In the genomic region with DNA sequence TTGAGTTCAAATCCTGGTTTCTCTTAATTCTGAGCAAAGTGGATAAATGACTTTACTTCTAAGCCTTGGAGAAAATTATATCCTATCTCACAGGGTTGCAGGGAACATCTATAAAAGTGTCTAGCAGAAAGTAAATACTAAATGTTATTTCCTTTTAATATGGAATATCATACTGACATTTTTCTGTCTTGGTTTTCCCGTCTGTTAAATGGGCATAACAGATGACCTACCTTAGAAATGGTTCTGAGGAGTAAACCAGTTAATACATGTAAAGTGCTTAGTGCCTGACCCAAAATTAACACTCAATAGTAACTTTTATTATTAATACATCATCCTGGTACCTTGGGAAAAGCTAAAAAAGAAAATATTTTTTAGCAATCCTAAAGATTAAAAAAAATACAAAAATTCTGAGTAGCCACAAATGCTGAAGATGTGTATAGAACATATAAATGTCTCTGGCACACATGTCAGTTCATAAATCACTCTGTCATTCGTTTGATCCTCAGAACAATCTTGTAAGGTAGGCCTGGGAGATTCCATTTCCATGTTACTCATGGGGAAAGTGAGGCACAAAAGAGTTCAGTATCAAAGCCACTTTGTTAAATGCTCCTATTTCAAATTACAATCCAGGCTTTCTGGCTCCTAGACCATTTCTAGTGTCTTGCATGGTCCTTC, we compare ENCODE assay signal across 11 cellular contexts. TPM values are rescaled to one million over a fixed set of nuclear protein-coding genes. Genes with fewer than 3 reads are reported as not detected.
A peak's percentile ranks its signal among the peaks of the same experiment; 100 is the strongest.
DNase-seq lines count a peak whose midpoint lies in the region; ATAC-seq, FAIRE-seq and TF ChIP-seq lines count a peak whose summit lies in the region.
"Had no signal": no experiment of that assay in that cellular context is flagged by ENCODE, and none has a peak within 500 bp of the region (broad histone marks: within the 10 kb centered on the region; RNA-seq: fewer than 3 reads in every experiment).

No MANE protein-coding gene starts in this region.

- peak overlapping the region; percentile 93 for H3K4me2 ChIP-seq in neural cell (ENCODE audit: low read length)

- H3K4me1 ChIP-seq in Caco-2, result 0 out of 2 replicates have a peak, but pooled peaks cover 3% of the 10 kb centered on the region
- H3K4me1 ChIP-seq in esophagus squamous epithelium, result peaks cover 0 to 38% (median 19%) of the 10 kb centered on the region in 3 donors
- H3K4me1 ChIP-seq in small intestine (ENCODE audit: control insufficient read depth in 2 of 2, insufficient read depth in 1 of 2, low read depth in 1 of 2, low read length in 1 of 2), result peaks cover 0 to 3% of the 10 kb centered on the region in 2 donors

- peak overlapping the region; percentile 98 for H3K4me3 Mint-ChIP-seq in Caco-2 (ENCODE audit: unreplicated experiment)

- H3K27ac ChIP-seq in dorsolateral prefrontal cortex (no peak overlapping the region), neural cell (ENCODE audit: low read length) (no peak overlapping the region), esophagus squamous epithelium (no peak overlapping the region), small intestine (ENCODE audit: low read depth in 1 of 2, low read length in 1 of 2) (no peak overlapping the region)

- no peaks in the 10 kb centered on the region for H3K9me2 ChIP-seq in neural cell (ENCODE audit: insufficient read depth, low read length)

- H3F3A ChIP-seq in neural cell (ENCODE audit: insufficient read depth, low read length, poor library complexity, severe bottlenecking), result no peaks in the 10 kb centered on the region

- no peak for TF ChIP-seq EP300 in neural cell (conservative IDR thresholded peaks at IDR 0.05; ENCODE audit: poor library complexity, severe bottlenecking)

- DNase-seq in Caco-2 (no peak), MG63 (no peak), dorsolateral prefrontal cortex (no peak), esophagus squamous epithelium (lab: John Stamatoyannopoulos, UW) (no peak), small intestine (no peak), H7 (no peak)
- DNase-seq: brain microvascular endothelial cell, NCI-H1092 had no signal

- no peak for TF ChIP-seq RAD21 in neural cell (conservative IDR thresholded peaks at IDR 0.05)

- H2AFZ ChIP-seq in neural cell (ENCODE audit: low read depth, low read length), result no peak overlapping the region

- FAIRE-seq in small intestine (lab: Jason Lieb, UNC), result no peak

- H3K9me3 Mint-ChIP-seq in Caco-2 (ENCODE audit: unreplicated experiment), result no peaks in the 10 kb centered on the region

- no peaks in the 10 kb centered on the region for H3K27me3 Mint-ChIP-seq in Caco-2 (ENCODE audit: insufficient read depth, unreplicated experiment)

- no peak for ATAC-seq in GM19397 (IDR thresholded peaks at IDR 0.05; ENCODE audit: unreplicated experiment)

- TF ChIP-seq POLR2A in esophagus squamous epithelium (IDR thresholded peaks at IDR 0.05), result no peak

- CTCF ChIA-PET in Caco-2 (lab: Charles Lee), result no interaction called here

- intact Hi-C loops in Caco-2 (cut with micrococcal nuclease; ENCODE audit: unreplicated experiment) (loop anchor here (2.0 to 5.0 kb wide), 3 partner anchors 79 to 161 kb away; partner anchors contain the start of genes GSTZ1, POMT2, SAMD15 and SPTLC2), dorsolateral prefrontal cortex (cut with DNase I) (loop anchor here (2.0 to 10.0 kb wide), 7 partner anchors 79 to 304 kb away; partner anchors contain the start of genes ALKBH1 (in 2 of the 2), SLIRP (in 2 of the 2), GSTZ1 (in 1 of the 2) and POMT2 (in 1 of the 2)), esophagus squamous epithelium (cut with DNase I) (no loop called here)

- peaks cover 40% of the 10 kb centered on the region for H3K79me2 ChIP-seq in neural cell (replicated peaks; ENCODE audit: insufficient read depth, low read length)

- TF ChIP-seq CTCF in Caco-2 (IDR thresholded peaks at IDR 0.05; ENCODE audit: insufficient read depth in 1 of 2, low read depth in 1 of 2, low read length in 1 of 2, severe bottlenecking in 1 of 2, unreplicated experiment in 1 of 2), result no peak
- no peak for TF ChIP-seq CTCF in dorsolateral prefrontal cortex (IDR thresholded peaks at IDR 0.05 in 54 of 56, conservative IDR thresholded peaks at IDR 0.05 in 2 of 56; ENCODE audit: low read depth in 1 of 56, partially characterized antibody in 56 of 56)
- no peak for TF ChIP-seq CTCF in neural cell (IDR thresholded peaks at IDR 0.05; ENCODE audit: poor library complexity, severe bottlenecking)
- no peak for TF ChIP-seq CTCF in esophagus squamous epithelium (IDR thresholded peaks at IDR 0.05)

- POLR2A ChIA-PET in Caco-2 (lab: Charles Lee), result no interaction called here

- WGBS in esophagus squamous epithelium, 2 donors, result 62 to 69% methylated on average over 2 of the region's 2 CpGs
- 65 to 74% (median 68%) methylated on average over 2 of the region's 2 CpGs for WGBS in small intestine, 3 donors

- peaks cover 38% of the 10 kb centered on the region for H3K36me3 Mint-ChIP-seq in Caco-2 (ENCODE audit: insufficient read depth, unreplicated experiment)

- H3K27me3 ChIP-seq in Caco-2 (replicated peaks; ENCODE audit: control insufficient read depth, insufficient read depth, low read length) (no peaks in the 10 kb centered on the region), MG63 (no peaks in the 10 kb centered on the region), dorsolateral prefrontal cortex (no peaks in the 10 kb centered on the region), neural cell (ENCODE audit: insufficient read depth, low read depth, low read length) (no peaks in the 10 kb centered on the region), esophagus squamous epithelium (no peaks in the 10 kb centered on the region), small intestine (ENCODE audit: control insufficient read depth in 2 of 2, insufficient read depth in 2 of 2, low read length in 2 of 2) (no peaks in the 10 kb centered on the region), H7 (ENCODE audit: control insufficient read depth, insufficient read depth, low read length) (no peaks in the 10 kb centered on the region)
- H3K27me3 ChIP-seq: brain microvascular endothelial cell had no signal

- no peaks in the 10 kb centered on the region for H3K36me3 ChIP-seq in Caco-2 (ENCODE audit: control insufficient read depth, insufficient read depth, low read length)
- H3K36me3 ChIP-seq in MG63, result peaks cover 17% of the 10 kb centered on the region
- H3K36me3 ChIP-seq in neural cell (ENCODE audit: insufficient read depth, low read length), result no peaks in the 10 kb centered on the region
- H3K36me3 ChIP-seq in esophagus squamous epithelium, result peaks cover 2 to 44% (median 15%) of the 10 kb centered on the region in 3 donors
- peaks cover 0 to 2% of the 10 kb centered on the region in 2 donors for H3K36me3 ChIP-seq in small intestine (ENCODE audit: control insufficient read depth in 2 of 2, insufficient read depth in 2 of 2, low read length in 2 of 2)
- peaks cover 10% of the 10 kb centered on the region for H3K36me3 ChIP-seq in H7 (replicated peaks; ENCODE audit: control insufficient read depth, insufficient read depth, low read length)

- no peaks in the 10 kb centered on the region for H3K9me3 ChIP-seq in Caco-2
- no peaks in the 10 kb centered on the region for H3K9me3 ChIP-seq in MG63
- no peaks in the 10 kb centered on the region for H3K9me3 ChIP-seq in neural cell (ENCODE audit: low read length)
- no peaks in the 10 kb centered on the region for H3K9me3 ChIP-seq in esophagus squamous epithelium
- no peaks in the 10 kb centered on the region for H3K9me3 ChIP-seq in small intestine (ENCODE audit: control insufficient read depth, low read depth)

- H3K27ac Mint-ChIP-seq in Caco-2 (ENCODE audit: unreplicated experiment), result peak overlapping the region; percentile 99

- peaks cover 10% of the 10 kb centered on the region for H3K4me1 Mint-ChIP-seq in Caco-2 (ENCODE audit: low read depth, unreplicated experiment)

- H3K9ac ChIP-seq in neural cell (ENCODE audit: low read length), result peak overlapping the region; percentile 82

- peak overlapping the region; percentile 65 for H3K4me3 ChIP-seq in Caco-2 (ENCODE audit: low read depth, low read length)
- peak overlapping the region; percentile 94 for H3K4me3 ChIP-seq in MG63
- H3K4me3 ChIP-seq in dorsolateral prefrontal cortex, result peak overlapping the region in 53 of 59 donors; percentile 66 to 100 (median 98)
- H3K4me3 ChIP-seq in neural cell (ENCODE audit: low read length), result peak overlapping the region; percentile 70
- H3K4me3 ChIP-seq in esophagus squamous epithelium, result peak overlapping the region in 2 of 4 donors; percentile 92 to 99
- no peak overlapping the region for H3K4me3 ChIP-seq in small intestine (ENCODE audit: low read depth in 1 of 2, low read length in 2 of 2)
- H3K4me3 ChIP-seq in H7 (ENCODE audit: insufficient read depth, low read depth, low read length), result no peak overlapping the region

- no TSS peak for BruUV-seq in Caco-2 (replicated peaks; lab: Mats Ljungman, UMichigan)

- no peaks in the 10 kb centered on the region for H4K20me1 ChIP-seq in neural cell (ENCODE audit: insufficient read depth)

RNA-seq across cellular contexts. Expression of gene VIPAS39, which starts 1.3 kb away (rescaled TPM):
- 20.0 and 20.7 TPM in 2 replicates for total RNA-seq in Caco-2 (2022)
- total RNA-seq in MG63 (2014; rRNA removed; shearing (Covaris generic); ENCODE audit: low replicate concordance), result 27.7 and 36.3 TPM in 2 replicates
- 10 to 100 TPM; 13.2 to 25.2 (median 19.5) TPM for total RNA-seq in dorsolateral prefrontal cortex
- polyA plus RNA-seq in neural cell, result 31.1 and 39.5 TPM in 2 replicates
- polyA minus RNA-seq in neural cell, result 37.3 and 38.7 TPM in 2 replicates
- 10 to 100 TPM; 13.2 to 15.3 (median 13.8) TPM for total RNA-seq in esophagus squamous epithelium
- 10 to 100 TPM in 2 of 3 donors, 1 to 10 TPM in 1; 9.5 to 13.0 (median 12.5) TPM for polyA plus RNA-seq in small intestine
- 25.4 and 30.5 TPM in 2 replicates for total RNA-seq in H7 (2014; rRNA removed; shearing (Covaris generic))

RNA-seq across cellular contexts. Expression of gene AHSA1, which starts 1.8 kb away (rescaled TPM):
- 161 and 193 TPM in 2 replicates for total RNA-seq in Caco-2 (2022)
- total RNA-seq in MG63 (2014; rRNA removed; shearing (Covaris generic); ENCODE audit: low replicate concordance), result 160 and 278 TPM in 2 replicates
- 100 to 1,000 TPM in 119 of 120 experiments, 10 to 100 TPM in 1; 95.6 to 479 (median 192) TPM for total RNA-seq in dorsolateral prefrontal cortex
- polyA plus RNA-seq in neural cell, result 207 and 239 TPM in 2 replicates
- polyA minus RNA-seq in neural cell, result 88.9 and 116 TPM in 2 replicates
- 100 to 1,000 TPM in 3 of 4 donors, 10 to 100 TPM in 1; 98.6 to 166 (median 120) TPM for total RNA-seq in esophagus squamous epithelium
- polyA plus RNA-seq in small intestine, result 10 to 100 TPM; 57.3 to 90.8 (median 80.7) TPM
- 140 and 149 TPM in 2 replicates for total RNA-seq in H7 (2014; rRNA removed; shearing (Covaris generic))

RNA-seq across cellular contexts. Expression of gene NOXRED1, which starts 32.8 kb away (rescaled TPM):
- 0.28 and 0.41 TPM in 2 replicates for total RNA-seq in Caco-2 (2022)
- not detected in 2 replicates for total RNA-seq in MG63 (2014; rRNA removed; shearing (Covaris generic); ENCODE audit: low replicate concordance)
- 1 to 10 TPM in 79 of 120 experiments, under 1 TPM in 41; 0.35 to 3.4 (median 1.1) TPM for total RNA-seq in dorsolateral prefrontal cortex
- polyA plus RNA-seq in neural cell, result 0.19 and 0.68 TPM in 2 replicates
- 0.49 and 0.81 TPM in 2 replicates for polyA minus RNA-seq in neural cell
- not detected for total RNA-seq in esophagus squamous epithelium
- under 1 TPM; 0.12 to 0.45 (median 0.27) TPM for polyA plus RNA-seq in small intestine
- 0.07 and 2.3 TPM in 2 replicates for total RNA-seq in H7 (2014; rRNA removed; shearing (Covaris generic))

RNA-seq across cellular contexts. Expression of gene ISM2, which starts 42.5 kb away (rescaled TPM):
- total RNA-seq in Caco-2 (2022), result 10.6 and 13.3 TPM in 2 replicates
- total RNA-seq in MG63 (2014; rRNA removed; shearing (Covaris generic); ENCODE audit: low replicate concordance), result not detected in 2 replicates
- 1 to 10 TPM in 46 of 120 experiments, under 1 TPM in 69, not detected in 5; 0.19 to 3.2 (median 0.90) TPM for total RNA-seq in dorsolateral prefrontal cortex
- 1.4 and 2.7 TPM in 2 replicates for polyA plus RNA-seq in neural cell
- 1.9 and 2.4 TPM in 2 replicates for polyA minus RNA-seq in neural cell
- total RNA-seq in esophagus squamous epithelium, result 1 to 10 TPM in 2 of 4 donors, not detected in 2; 1.6 to 1.7 TPM
- under 1 TPM in 1 of 3 donors, not detected in 2; 0.01 TPM for polyA plus RNA-seq in small intestine
- 1.1 and 2.1 TPM in 2 replicates for total RNA-seq in H7 (2014; rRNA removed; shearing (Covaris generic))
- total RNA-seq: liver had no signal
- polyA plus RNA-seq: liver had no signal

Comparison
In these comparisons a context has a peak if more than half of its experiments do, and no peak if none do; other contexts are left out.
1. H3K4me3 ChIP-seq: peak in Caco-2 (single experiment), MG63 (single experiment), dorsolateral prefrontal cortex (53 of 59) and neural cell (single experiment); none in small intestine (0 of 2) and H7 (single experiment).